ENCODE assay signal across 32 cellular contexts in genomic region chr7:50101873-50102272, GRCh38. TPM values are rescaled to one million over a fixed set of nuclear protein-coding genes. Genes with fewer than 3 reads are reported as not detected.
"Had no signal": no experiment of that assay in that cellular context is flagged by ENCODE, and none has a peak within 500 bp of the region (broad histone marks: within the 10 kb centered on the region; RNA-seq: fewer than 3 reads in every experiment).

No MANE protein-coding gene starts in this region.

- H3K36me3 ChIP-seq: stomach, suprapubic skin, thoracic aorta, thyroid gland, tibial artery, tibial nerve, transverse colon, upper lobe of left lung, upper lobe of right lung, uterus, vagina had no signal

- H3K4me3 ChIP-seq: stomach, suprapubic skin, testis, thoracic aorta, thyroid gland, tibial artery, tibial nerve, transverse colon, upper lobe of left lung, upper lobe of right lung, uterus, vagina had no signal

- H3K4me3 Mint-ChIP-seq: stimulated activated effector memory CD8-positive, alpha-beta T cell treated with anti-CD3 and anti-CD28 coated beads, Interleukin-12 subunit alpha, Interleukin-12 subunit beta, amount 100 ng/mL, for 72 hours; stimulated activated memory B cell treated with anti-CD40 and anti-IgM and Interleukin-4, amounts not matched to agents 10 μg/mL and 1 μg/mL and 100 μg/mL, for 72 hours; stimulated activated naive B cell treated with anti-CD40 and anti-IgM and Interleukin-4, amounts not matched to agents 10 μg/mL and 1 μg/mL and 100 μg/mL, for 72 hours; stimulated activated naive CD8-positive, alpha-beta T cell treated with anti-CD3 and anti-CD28 coated beads, Interleukin-15, amount 100 ng/mL, for 72 hours; stimulated activated naive CD8-positive, alpha-beta T cell treated with anti-CD3 and anti-CD28 coated beads, Interleukin-15, Interleukin-2, amounts not matched to agents 100 ng/mL and 50 ng/mL, for 24 hours; type B pancreatic cell had no signal

- H3K9me3 Mint-ChIP-seq: stimulated activated effector memory CD8-positive, alpha-beta T cell treated with anti-CD3 and anti-CD28 coated beads, Interleukin-12 subunit alpha, Interleukin-12 subunit beta, amount 100 ng/mL, for 72 hours; stimulated activated naive CD8-positive, alpha-beta T cell treated with anti-CD3 and anti-CD28 coated beads, Interleukin-15, amount 100 ng/mL, for 72 hours; stimulated activated naive CD8-positive, alpha-beta T cell treated with anti-CD3 and anti-CD28 coated beads, Interleukin-15, Interleukin-2, amounts not matched to agents 100 ng/mL and 50 ng/mL, for 24 hours; type B pancreatic cell had no signal

- H3K4me1 Mint-ChIP-seq: stimulated activated effector memory CD8-positive, alpha-beta T cell treated with anti-CD3 and anti-CD28 coated beads, Interleukin-12 subunit alpha, Interleukin-12 subunit beta, amount 100 ng/mL, for 72 hours; stimulated activated memory B cell treated with anti-CD40 and anti-IgM and Interleukin-4, amounts not matched to agents 10 μg/mL and 1 μg/mL and 100 μg/mL, for 72 hours; stimulated activated naive B cell treated with anti-CD40 and anti-IgM and Interleukin-4, amounts not matched to agents 10 μg/mL and 1 μg/mL and 100 μg/mL, for 72 hours; stimulated activated naive CD8-positive, alpha-beta T cell treated with anti-CD3 and anti-CD28 coated beads, Interleukin-15, amount 100 ng/mL, for 72 hours had no signal

- DNase-seq: stimulated activated CD4-positive, alpha-beta T cell treated with anti-CD3 and anti-CD28 coated beads, Interleukin-2, amount 100 ng/mL, for 48 hours; stimulated activated CD4-positive, alpha-beta T cell treated with anti-CD3 and anti-CD28 coated beads, Interleukin-4, amount 100 ng/mL, for 1 hour; stimulated activated CD4-positive, alpha-beta T cell treated with anti-CD3 and anti-CD28 coated beads, Interleukin-4, amount 100 ng/mL, for 24 hours; stimulated activated CD4-positive, alpha-beta T cell treated with anti-CD3 and anti-CD28 coated beads, Interleukin-4, amount 100 ng/mL, for 4 hours; stimulated activated CD8-positive, alpha-beta memory T cell treated with anti-CD3 and anti-CD28 coated beads, Interleukin-4, amount 100 ng/mL, for 48 hours; stimulated activated naive B cell treated with anti-CD40 and anti-IgM and Interleukin-4, amounts not matched to agents 10 μg/mL and 1 μg/mL and 100 μg/mL, for 72 hours; stimulated activated naive CD4-positive, alpha-beta T cell; stimulated activated naive CD4-positive, alpha-beta T cell treated with Interleukin-2 at 50 U/mL for 16 hours; stimulated activated naive CD8-positive, alpha-beta T cell treated with anti-CD3 and anti-CD28 coated beads, Interleukin-15, amount 100 ng/mL, for 72 hours; stimulated activated naive CD8-positive, alpha-beta T cell treated with anti-CD3 and anti-CD28 coated beads, Interleukin-15, Interleukin-2, amounts not matched to agents 100 U/mL and 50 U/mL, for 24 hours; stomach; substantia nigra; testis; thyroid gland; tibial artery; transverse colon; trophoblast cell; upper lobe of right lung; uterus had no signal

- H3K27me3 Mint-ChIP-seq: stimulated activated naive B cell treated with anti-CD40 and anti-IgM and Interleukin-4, amounts not matched to agents 10 μg/mL and 1 μg/mL and 100 μg/mL, for 72 hours had no signal

- H3K27ac ChIP-seq: stomach, suprapubic skin, testis, thoracic aorta, thyroid gland, tibial artery, tibial nerve, transverse colon, upper lobe of left lung, upper lobe of right lung, uterus, vagina had no signal

- H3K9me3 ChIP-seq: stomach, suprapubic skin, testis, thoracic aorta, thyroid gland, tibial artery, tibial nerve, transverse colon, upper lobe of left lung, upper lobe of right lung, uterus, vagina had no signal

- FAIRE-seq: urothelium cell line had no signal

- H3K4me1 ChIP-seq: stomach, suprapubic skin, testis, thyroid gland, tibial artery, tibial nerve, transverse colon, upper lobe of left lung, upper lobe of right lung, uterus, vagina had no signal

- ATAC-seq: stimulated activated effector memory CD8-positive, alpha-beta T cell treated with anti-CD3 and anti-CD28 coated beads, Interleukin-12 subunit alpha, Interleukin-12 subunit beta, amount 100 ng/mL, for 72 hours; stimulated activated memory B cell treated with anti-CD40 and anti-IgM and Interleukin-4, amounts not matched to agents 10 μg/mL and 1 μg/mL and 100 μg/mL, for 72 hours; stimulated activated naive B cell treated with anti-CD40 and anti-IgM and Interleukin-4, amounts not matched to agents 10 μg/mL and 1 μg/mL and 100 μg/mL, for 72 hours; stimulated activated naive CD8-positive, alpha-beta T cell treated with anti-CD3 and anti-CD28 coated beads, Interleukin-15, amount 100 ng/mL, for 72 hours; stimulated activated naive CD8-positive, alpha-beta T cell treated with anti-CD3 and anti-CD28 coated beads, Interleukin-15, Interleukin-2, amounts not matched to agents 100 U/mL and 50 U/mL, for 24 hours; upper lobe of right lung had no signal

- H3K36me3 Mint-ChIP-seq: stimulated activated effector memory CD8-positive, alpha-beta T cell treated with anti-CD3 and anti-CD28 coated beads, Interleukin-12 subunit alpha, Interleukin-12 subunit beta, amount 100 ng/mL, for 72 hours; stimulated activated memory B cell treated with anti-CD40 and anti-IgM and Interleukin-4, amounts not matched to agents 10 μg/mL and 1 μg/mL and 100 μg/mL, for 72 hours; type B pancreatic cell had no signal

- H3K27ac Mint-ChIP-seq: stimulated activated effector memory CD8-positive, alpha-beta T cell treated with anti-CD3 and anti-CD28 coated beads, Interleukin-12 subunit alpha, Interleukin-12 subunit beta, amount 100 ng/mL, for 72 hours; stimulated activated memory B cell treated with anti-CD40 and anti-IgM and Interleukin-4, amounts not matched to agents 10 μg/mL and 1 μg/mL and 100 μg/mL, for 72 hours; stimulated activated naive B cell treated with anti-CD40 and anti-IgM and Interleukin-4, amounts not matched to agents 10 μg/mL and 1 μg/mL and 100 μg/mL, for 72 hours; stimulated activated naive CD8-positive, alpha-beta T cell treated with anti-CD3 and anti-CD28 coated beads, Interleukin-15, amount 100 ng/mL, for 72 hours; stimulated activated naive CD8-positive, alpha-beta T cell treated with anti-CD3 and anti-CD28 coated beads, Interleukin-15, Interleukin-2, amounts not matched to agents 100 ng/mL and 50 ng/mL, for 24 hours; type B pancreatic cell had no signal

- H3K27me3 ChIP-seq: testis, thyroid gland, transverse colon, upper lobe of left lung, upper lobe of right lung, uterus, vagina had no signal

RNA-seq across cellular contexts. Expression of gene ZPBP, which starts 8.8 kb away (rescaled TPM):
- total RNA-seq: stomach, subcutaneous adipose tissue, temporal lobe, thoracic aorta, tibial nerve, transverse colon, upper lobe of right lung, vagina had no signal
- polyA plus RNA-seq: stomach, urinary bladder had no signal
